Comparison of ENCODE assay signal across 2 cellular contexts in the genomic region with DNA sequence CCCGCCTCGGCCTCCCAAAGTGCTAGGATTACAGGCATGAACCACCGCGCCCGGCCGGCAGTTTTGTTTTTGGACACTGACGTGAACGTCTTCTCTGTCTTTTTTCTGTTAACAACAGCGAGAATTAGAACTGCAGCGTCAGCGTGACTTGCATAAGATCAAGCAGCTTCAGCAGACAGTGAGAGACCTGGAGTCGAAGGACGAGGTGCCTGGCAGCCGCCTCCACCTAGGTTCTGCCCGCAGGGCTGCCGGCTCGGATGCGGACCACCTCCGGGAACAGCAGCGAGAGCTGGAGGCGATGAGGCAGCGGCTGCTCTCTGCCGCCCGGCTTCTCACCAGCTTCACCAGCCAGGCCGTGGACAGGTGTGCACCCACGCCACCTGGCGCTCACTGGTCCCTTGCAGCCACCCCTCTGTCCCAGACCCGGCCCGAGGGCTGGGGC.
TF ChIP-seq lines count a peak whose summit lies in the region.

No MANE protein-coding gene starts in this region.

TF ChIP-seq in WTC11, 78 proteins besides CTCF, POLR2A, EP300 and RAD21:
- TF ChIP-seq ZNF512 (CRISPR knock-in tag; IDR thresholded peaks at IDR 0.05; ENCODE audit: borderline replicate concordance): no peak
- TF ChIP-seq CREM (CRISPR knock-in tag; IDR thresholded peaks at IDR 0.05): no peak
- TF ChIP-seq E2F4 (CRISPR knock-in tag; IDR thresholded peaks at IDR 0.05; ENCODE audit: borderline replicate concordance, low read depth): no peak
- no peak for TF ChIP-seq ERG (CRISPR knock-in tag; IDR thresholded peaks at IDR 0.05)
- no peak for TF ChIP-seq FOXP1 (CRISPR knock-in tag; IDR thresholded peaks at IDR 0.05; ENCODE audit: borderline replicate concordance)
- no peak for TF ChIP-seq ZNF416 (CRISPR knock-in tag; IDR thresholded peaks at IDR 0.05)
- TF ChIP-seq TEAD4 (CRISPR knock-in tag; IDR thresholded peaks at IDR 0.05): no peak
- TF ChIP-seq SOX15 (CRISPR knock-in tag; IDR thresholded peaks at IDR 0.05): no peak
- no peak for TF ChIP-seq ELF4 (CRISPR knock-in tag; IDR thresholded peaks at IDR 0.05; ENCODE audit: low read depth)
- no peak for TF ChIP-seq MXD4 (CRISPR knock-in tag; IDR thresholded peaks at IDR 0.05; ENCODE audit: borderline replicate concordance)
- TF ChIP-seq ATF3 (CRISPR knock-in tag; conservative IDR thresholded peaks at IDR 0.05): no peak

TF ChIP-seq in H1, 55 proteins besides CTCF, POLR2A, EP300 and RAD21 (continued from another document):
- TF ChIP-seq ATF2 (IDR thresholded peaks at IDR 0.05; ENCODE audit: low read length) (no peak), EZH2 (IDR thresholded peaks at IDR 0.05; ENCODE audit: low read depth, low read length, severe bottlenecking) (no peak), SRF (IDR thresholded peaks at IDR 0.05; ENCODE audit: low read depth, low read length) (no peak), SP1 (IDR thresholded peaks at IDR 0.05; ENCODE audit: low read depth, low read length) (no peak)
TF ChIP-seq in H1: peak in this region for 0.
